In genomic region chr2:54459037-54459441, GRCh38 we compare ENCODE assay signal across 11 cellular contexts. TPM values are rescaled to one million over a fixed set of nuclear protein-coding genes. Genes with fewer than 3 reads are reported as not detected.
DNase-seq lines count a peak whose midpoint lies in the region; ATAC-seq, FAIRE-seq and TF ChIP-seq lines count a peak whose summit lies in the region.
"Had no signal": no experiment of that assay in that cellular context is flagged by ENCODE, and none has a peak within 500 bp of the region (broad histone marks: within the 10 kb centered on the region; RNA-seq: fewer than 3 reads in every experiment).

No MANE protein-coding gene starts in this region.

- H3K27me3 ChIP-seq in stomach: peaks cover 0 to 28% (median 18%) of the 10 kb centered on the region in 3 donors

- peaks cover 6 to 70% (median 47%) of the 10 kb centered on the region in 4 donors for H3K4me1 ChIP-seq in stomach

- no peak for DNase-seq in GM18507 (ENCODE audit: extremely low spot score, insufficient read length, low read depth)
- DNase-seq in RCC 7860 (ENCODE audit: low spot score): peak; percentile 42
- DNase-seq in fibroblast of peridontal ligament (ENCODE audit: extremely low read depth): peak; percentile 67
- no peak for DNase-seq in stomach
- no peak for DNase-seq in stimulated activated CD8-positive, alpha-beta memory T cell treated with anti-CD3 and anti-CD28 coated beads, Interleukin-4, amount 100 ng/mL, for 48 hours
- no peak for DNase-seq in stimulated activated CD4-positive, alpha-beta T cell treated with anti-CD3 and anti-CD28 coated beads, Interleukin-15, amount 100 ng/mL, for 24 hours
- DNase-seq in HuH-7.5 (ENCODE audit: low spot score): no peak
- DNase-seq: activated CD8-positive, alpha-beta T cell treated with anti-CD3 and anti-CD28 coated beads for 36 hours; mesendoderm had no signal

- TF ChIP-seq POLR2A in stomach (IDR thresholded peaks at IDR 0.05): no peak

- intact Hi-C loops in stomach (cut with DNase I; ENCODE audit: low total_unique reads): no loop called here

- H3K36me3 ChIP-seq in stomach: no peaks in the 10 kb centered on the region

- TF ChIP-seq CTCF in stomach (IDR thresholded peaks at IDR 0.05): no peak

- no peak for TF ChIP-seq EP300 in stomach (IDR thresholded peaks at IDR 0.05)

- peak overlapping the region in 4 of 5 donors; percentile 5 to 95 (median 24) for H3K27ac ChIP-seq in stomach

- no peak for ATAC-seq in GM18873 (IDR thresholded peaks at IDR 0.05; ENCODE audit: low FRiP score, unreplicated experiment)
- ATAC-seq: activated CD8-positive, alpha-beta T cell treated with anti-CD3 and anti-CD28 coated beads for 36 hours had no signal

- no peaks in the 10 kb centered on the region for H3K9me3 ChIP-seq in stomach

- FAIRE-seq in GM18507 (lab: Jason Lieb, UNC) (peak; percentile 26), RCC 7860 (lab: Jason Lieb, UNC) (peak; percentile 48)
- FAIRE-seq: colon had no signal

- 8 to 29% (median 24%) methylated on average over 2 of the region's 2 CpGs for WGBS in stomach, 5 donors

- peak overlapping the region in 3 of 4 donors; percentile 87 to 99 (median 95) for H3K4me3 ChIP-seq in stomach

RNA-seq across cellular contexts. Expression of gene SPTBN1, which starts 2.9 kb away (rescaled TPM):
- 100 to 1,000 TPM; 155 to 475 (median 267) TPM for total RNA-seq in stomach
- polyA plus RNA-seq in stomach: 10 to 100 TPM; 28.7 to 33.6 (median 29.6) TPM

Comparison
In these comparisons a context has a peak if more than half of its experiments do, and no peak if none do; other contexts are left out.
1. DNase-seq: peak in RCC 7860 (single experiment) and fibroblast of peridontal ligament (single experiment); none in GM18507 (single experiment), stomach (single experiment), stimulated activated CD8-positive, alpha-beta memory T cell treated with anti-CD3 and anti-CD28 coated beads, Interleukin-4, amount 100 ng/mL, for 48 hours (single experiment), stimulated activated CD4-positive, alpha-beta T cell treated with anti-CD3 and anti-CD28 coated beads, Interleukin-15, amount 100 ng/mL, for 24 hours (single experiment) and HuH-7.5 (single experiment).